ENCODE assay signal across 8 cellular contexts in the genomic region with DNA sequence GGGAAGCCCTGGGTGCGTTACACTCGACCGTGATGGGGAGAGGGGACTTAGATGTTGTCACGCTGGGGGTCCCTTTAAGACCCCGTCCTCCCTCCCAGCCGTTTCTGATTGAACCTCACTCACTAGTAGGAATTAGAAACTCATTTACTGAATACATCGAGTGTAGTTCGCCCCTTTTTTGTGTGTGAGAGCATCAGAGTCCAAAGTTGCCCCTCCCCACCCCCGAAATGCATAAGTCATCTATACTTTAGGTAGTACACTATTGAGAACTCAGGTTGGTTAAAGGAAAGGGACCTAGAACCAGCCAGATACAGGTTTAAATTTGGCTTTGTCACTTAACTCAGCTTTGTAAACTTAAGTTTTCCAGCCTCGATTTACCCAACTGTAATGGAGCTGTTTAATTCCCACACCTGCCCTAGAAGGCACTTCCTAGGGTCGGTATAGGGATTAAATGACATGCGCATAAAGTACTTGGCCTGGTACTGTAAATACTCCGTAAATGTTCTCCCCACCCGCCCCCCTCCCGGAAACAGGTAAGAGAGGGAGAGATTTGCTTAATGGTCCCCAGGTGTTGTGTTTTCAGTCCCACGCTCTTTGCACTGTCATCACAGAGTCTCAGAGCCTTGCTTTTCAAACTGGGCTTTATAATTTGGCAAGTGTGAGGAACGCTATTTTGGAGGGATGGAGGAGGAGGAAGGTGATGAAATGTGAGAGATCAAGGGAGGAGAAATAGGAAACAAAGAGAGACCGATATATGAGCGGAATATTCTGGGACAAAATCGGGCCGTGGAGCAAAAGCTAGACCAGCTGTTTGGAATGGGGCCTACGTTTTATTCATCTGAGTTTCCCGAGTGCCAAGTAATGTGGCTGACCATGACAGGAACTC. TPM values are rescaled to one million over a fixed set of nuclear protein-coding genes. Genes with fewer than 3 reads are reported as not detected.
A peak's percentile ranks its signal among the peaks of the same experiment; 100 is the strongest.
DNase-seq lines count a peak whose midpoint lies in the region; ATAC-seq and TF ChIP-seq lines count a peak whose summit lies in the region.

No MANE protein-coding gene starts in this region.

- H3K4me1 Mint-ChIP-seq in memory B cell: peaks cover 12% of the 10 kb centered on the region

- H3K9me3 ChIP-seq in aorta (ENCODE audit: control insufficient read depth, low read length): no peaks in the 10 kb centered on the region

- ATAC-seq in memory B cell (ENCODE audit: low read depth): no peak
- no peak for ATAC-seq in aorta (ENCODE audit: low FRiP score)
- no peak for ATAC-seq in HG03159 (IDR thresholded peaks at IDR 0.05; ENCODE audit: unreplicated experiment)

- DNase-seq in GM10248 (ENCODE audit: extremely low spot score) (peak; percentile 23), NCI-H2029 (lab: John Stamatoyannopoulos, UW) (peak; percentile 30), brain microvascular endothelial cell (no peak), memory B cell (ENCODE audit: low spot score in 2 of 2) (peak in 1 of 2 donors; percentile 7), aorta (no peak), ureter (ENCODE audit: low spot score) (no peak)
- DNase-seq in activated effector memory CD4-positive, alpha-beta T cell treated with Interleukin-2 at 50 U/mL for 16 hours: no peak

- no peak for TF ChIP-seq CTCF in GM10248 (IDR thresholded peaks at IDR 0.05; ENCODE audit: control extremely low read depth, extremely low read depth, low read depth, missing control alignments)
- no peak for TF ChIP-seq CTCF in brain microvascular endothelial cell (IDR thresholded peaks at IDR 0.05; ENCODE audit: low read depth, low read length, missing control alignments)

- H3K27ac ChIP-seq in brain microvascular endothelial cell: no peak overlapping the region
- H3K27ac ChIP-seq in aorta (ENCODE audit: low read depth in 1 of 2, low read length in 2 of 2): peak overlapping the region in 1 of 2 donors; percentile 21

- in situ Hi-C loops in brain microvascular endothelial cell (cut with HindIII; ENCODE audit: low pct_ligation_motif_present, low sequenced_read_pairs): no loop called here

- peaks cover 6% of the 10 kb centered on the region for H3K36me3 Mint-ChIP-seq in memory B cell

- H3K36me3 ChIP-seq in brain microvascular endothelial cell (replicated peaks) (peaks cover 14% of the 10 kb centered on the region), aorta (ENCODE audit: control insufficient read depth in 1 of 2, insufficient read depth in 2 of 2, low read length in 1 of 2) (peaks cover 3% of the 10 kb centered on the region in 2 donors)

- no peaks in the 10 kb centered on the region for H3K27me3 Mint-ChIP-seq in memory B cell

- POLR2A ChIA-PET in GM10248 (lab: Yijun Ruan, JAX): interaction anchor here (0.6 to 0.8 kb wide), 2 partner anchors 241 to 321 kb away, joined by 3 read pairs; partner anchors contain the start of gene PEBP1

- peak overlapping the region; percentile 98 for H3K27ac Mint-ChIP-seq in memory B cell

- H3K27me3 ChIP-seq in brain microvascular endothelial cell (replicated peaks): no peaks in the 10 kb centered on the region
- H3K27me3 ChIP-seq in aorta (ENCODE audit: control insufficient read depth in 1 of 2, insufficient read depth in 2 of 2, low read length in 1 of 2): no peaks in the 10 kb centered on the region

- no peaks in the 10 kb centered on the region for H3K4me1 ChIP-seq in aorta (ENCODE audit: control insufficient read depth in 1 of 2, insufficient read depth in 2 of 2, low read length in 2 of 2)

- peak overlapping the region; percentile 84 for H3K4me3 ChIP-seq in brain microvascular endothelial cell (ENCODE audit: low read depth, low read length)
- H3K4me3 ChIP-seq in aorta (ENCODE audit: low read length in 2 of 2): peak overlapping the region; percentile 94 to 99

- CTCF ChIA-PET in GM10248 (lab: Yijun Ruan, JAX): interaction anchor here (0.6 to 5.2 kb wide), 57 partner anchors 10 to 1177 kb away, joined by 3 to 142 read pairs (median 6); partner anchors contain the start of gene PEBP1

- 2 to 3% methylated on average over 23 of the region's 23 CpGs for WGBS in aorta, 2 donors

- intact Hi-C loops in aorta (cut with DNase I): loop anchor here (5.0 to 10.0 kb wide), 5 partner anchors 195 to 800 kb away; partner anchors contain the start of genes HSPB8 (in 1 of the 2) and PEBP1 (in 1 of the 2)

- H3K4me3 Mint-ChIP-seq in memory B cell: peak overlapping the region; percentile 91

- no peaks in the 10 kb centered on the region for H3K9me3 Mint-ChIP-seq in memory B cell

RNA-seq across cellular contexts. Expression of gene SUDS3, which starts 0.9 kb away (rescaled TPM):
- 10 to 100 TPM; 26.7 to 32.4 TPM for total RNA-seq in aorta
- 10 to 100 TPM; 14.2 to 15.0 TPM for polyA plus RNA-seq in aorta
- 40.1 TPM for total RNA-seq in ureter

RNA-seq across cellular contexts. Expression of gene TAOK3, which starts 4.5 kb away (rescaled TPM):
- 10 to 100 TPM; 31.1 to 45.4 TPM for total RNA-seq in aorta
- polyA plus RNA-seq in aorta: 10 to 100 TPM; 14.9 to 30.9 TPM
- 57.5 TPM for total RNA-seq in ureter

Comparison
In these comparisons a context has a peak if more than half of its experiments do, and no peak if none do; other contexts are left out.
1. DNase-seq: peak in GM10248 (single experiment) and NCI-H2029 (single experiment); none in brain microvascular endothelial cell (single experiment), aorta (0 of 2), ureter (single experiment) and activated effector memory CD4-positive, alpha-beta T cell treated with Interleukin-2 at 50 U/mL for 16 hours (single experiment).